ENCODE assay signal across 24 cellular contexts in the genomic region with DNA sequence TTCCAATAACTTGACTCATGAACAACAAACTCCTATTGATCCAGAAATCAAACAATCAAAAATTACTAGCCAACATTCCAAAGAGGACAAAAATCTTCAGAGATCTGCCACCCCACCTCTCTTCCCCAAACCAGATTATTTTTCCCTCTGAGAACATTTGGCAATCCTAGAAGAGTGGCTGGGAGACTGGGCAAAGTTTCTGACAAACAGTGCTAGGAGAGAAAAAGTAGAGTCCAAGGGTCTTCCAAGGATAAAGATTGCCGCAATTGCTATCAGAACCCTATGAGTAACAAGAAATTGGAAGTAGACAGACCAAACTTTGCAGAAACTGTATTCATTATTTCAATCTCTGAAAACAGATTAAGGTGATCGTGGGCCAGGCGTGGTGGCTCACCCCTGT.
"Had no signal": no experiment of that assay in that cellular context is flagged by ENCODE, and none has a peak within 500 bp of the region (broad histone marks: within the 10 kb centered on the region; RNA-seq: fewer than 3 reads in every experiment).

No MANE protein-coding gene starts in this region.

- H3K4me2 ChIP-seq: hepatocyte had no signal

- H3K9me3 Mint-ChIP-seq: natural killer cell had no signal

- H3K4me3 Mint-ChIP-seq: memory B cell; mesothelial cell of epicardium; natural killer cell; stimulated activated naive B cell treated with anti-CD40 and anti-IgM and Interleukin-4, amounts not matched to agents 10 μg/mL and 1 μg/mL and 100 μg/mL, for 72 hours; stimulated activated naive CD8-positive, alpha-beta T cell treated with anti-CD3 and anti-CD28 coated beads, Interleukin-15, amount 100 ng/mL, for 72 hours had no signal

- DNase-seq: cerebellar nuclear complex; colonic mucosa; dermis blood vessel endothelial cell; esophagus squamous epithelium; foreskin fibroblast; glutamatergic neuron; kidney; left colon; lower lobe of right lung; natural killer cell; sigmoid colon; stimulated activated CD4-positive, alpha-beta T cell treated with anti-CD3 and anti-CD28 coated beads, Interleukin-2, amount 100 ng/mL, for 24 hours; stimulated activated CD4-positive, alpha-beta T cell treated with anti-CD3 and anti-CD28 coated beads, Interleukin-4, amount 100 ng/mL, for 4 hours; stimulated activated naive B cell treated with anti-CD40 and anti-IgM and Interleukin-4, amounts not matched to agents 10 μg/mL and 1 μg/mL and 100 μg/mL, for 72 hours; stimulated activated naive CD8-positive, alpha-beta T cell treated with anti-CD3 and anti-CD28 coated beads, Interleukin-15, amount 100 ng/mL, for 72 hours; testis had no signal

- H3K9me3 ChIP-seq: colonic mucosa, gastroesophageal sphincter, lower lobe of right lung, prostate gland, sigmoid colon, testis, tibial nerve had no signal

- H2AFZ ChIP-seq: hepatocyte, parathyroid adenoma had no signal

- H3K36me3 Mint-ChIP-seq: natural killer cell had no signal

- H3K27me3 ChIP-seq: colonic mucosa, esophagus squamous epithelium, gastroesophageal sphincter, hepatocyte, sigmoid colon, testis, tibial nerve had no signal

- H3K27me3 Mint-ChIP-seq: memory B cell; stimulated activated naive B cell treated with anti-CD40 and anti-IgM and Interleukin-4, amounts not matched to agents 10 μg/mL and 1 μg/mL and 100 μg/mL, for 72 hours; stimulated activated naive CD8-positive, alpha-beta T cell treated with anti-CD3 and anti-CD28 coated beads, Interleukin-15, amount 100 ng/mL, for 72 hours had no signal

- H3K27ac Mint-ChIP-seq: memory B cell; mesothelial cell of epicardium; natural killer cell; stimulated activated naive B cell treated with anti-CD40 and anti-IgM and Interleukin-4, amounts not matched to agents 10 μg/mL and 1 μg/mL and 100 μg/mL, for 72 hours; stimulated activated naive CD8-positive, alpha-beta T cell treated with anti-CD3 and anti-CD28 coated beads, Interleukin-15, amount 100 ng/mL, for 72 hours had no signal

- H3K4me1 ChIP-seq: colonic mucosa, prostate gland had no signal

- H3K36me3 ChIP-seq: colonic mucosa, lower lobe of right lung, prostate gland had no signal

- H3K4me3 ChIP-seq: colonic mucosa, esophagus squamous epithelium, gastroesophageal sphincter, hepatocyte, lower lobe of right lung, prostate gland, sigmoid colon, skin epidermis, testis, tibial nerve had no signal

- H3K9ac ChIP-seq: parathyroid adenoma had no signal

- FAIRE-seq: kidney had no signal

- H3K27ac ChIP-seq: colonic mucosa, esophagus squamous epithelium, hepatocyte, lower lobe of right lung, parathyroid adenoma, prostate gland, skin epidermis, tibial nerve had no signal

- ATAC-seq: gastroesophageal sphincter; left colon; lower lobe of right lung; natural killer cell; stimulated activated naive B cell treated with anti-CD40 and anti-IgM and Interleukin-4, amounts not matched to agents 10 μg/mL and 1 μg/mL and 100 μg/mL, for 72 hours; stimulated activated naive CD8-positive, alpha-beta T cell treated with anti-CD3 and anti-CD28 coated beads, Interleukin-15, amount 100 ng/mL, for 72 hours had no signal
